In genomic region chr16:10541396-10541795, GRCh38 we compare ENCODE assay signal across 17 cellular contexts. TPM values are rescaled to one million over a fixed set of nuclear protein-coding genes. Genes with fewer than 3 reads are reported as not detected.
DNase-seq lines count a peak whose midpoint lies in the region; ATAC-seq and TF ChIP-seq lines count a peak whose summit lies in the region.
"Had no signal": no experiment of that assay in that cellular context is flagged by ENCODE, and none has a peak within 500 bp of the region (broad histone marks: within the 10 kb centered on the region; RNA-seq: fewer than 3 reads in every experiment).

No MANE protein-coding gene starts in this region.

- H3K4me1 ChIP-seq in heart right ventricle (peaks cover 0 to 15% (median 0%) of the 10 kb centered on the region in 9 donors), upper lobe of left lung (peaks cover 0 to 16% (median 3%) of the 10 kb centered on the region in 4 donors)
- H3K4me1 ChIP-seq: HAP-1 had no signal

- H3K27ac Mint-ChIP-seq in activated naive CD8-positive, alpha-beta T cell treated with anti-CD3 and anti-CD28 coated beads for 36 hours: no peak overlapping the region
- H3K27ac Mint-ChIP-seq: CD14-positive monocyte had no signal

- POLR2A ChIA-PET in HEK293T (lab: Yijun Ruan, JAX): no interaction called here

- TF ChIP-seq EP300 in upper lobe of left lung (IDR thresholded peaks at IDR 0.05): no peak

- H3K9me3 ChIP-seq in heart right ventricle (no peaks in the 10 kb centered on the region), upper lobe of left lung (no peaks in the 10 kb centered on the region)
- H3K9me3 ChIP-seq: HAP-1 had no signal

- H3K27me3 Mint-ChIP-seq in activated naive CD8-positive, alpha-beta T cell treated with anti-CD3 and anti-CD28 coated beads for 36 hours: peaks cover 4% of the 10 kb centered on the region

- no peaks in the 10 kb centered on the region for H3K9me3 Mint-ChIP-seq in activated naive CD8-positive, alpha-beta T cell treated with anti-CD3 and anti-CD28 coated beads for 36 hours

- H3K4me1 Mint-ChIP-seq in activated naive CD8-positive, alpha-beta T cell treated with anti-CD3 and anti-CD28 coated beads for 36 hours: no peaks in the 10 kb centered on the region
- H3K4me1 Mint-ChIP-seq: CD14-positive monocyte had no signal

- H3K4me3 Mint-ChIP-seq in activated naive CD8-positive, alpha-beta T cell treated with anti-CD3 and anti-CD28 coated beads for 36 hours: no peak overlapping the region
- H3K4me3 Mint-ChIP-seq: CD14-positive monocyte had no signal

- H3K36me3 Mint-ChIP-seq in activated naive CD8-positive, alpha-beta T cell treated with anti-CD3 and anti-CD28 coated beads for 36 hours: no peaks in the 10 kb centered on the region
- H3K36me3 Mint-ChIP-seq: CD14-positive monocyte had no signal

- H3K27ac ChIP-seq in heart right ventricle (peak overlapping the region in 4 of 10 donors; percentile 14 to 53 (median 34)), upper lobe of left lung (peak overlapping the region in 3 of 4 donors; percentile 24 to 61 (median 55))

- CTCF ChIA-PET in HEK293T (lab: Yijun Ruan, JAX): no interaction called here

- no peak for TF ChIP-seq CTCF in heart right ventricle (IDR thresholded peaks at IDR 0.05)
- TF ChIP-seq CTCF in upper lobe of left lung (IDR thresholded peaks at IDR 0.05): no peak

- H3K36me3 ChIP-seq in heart right ventricle: peaks cover 0 to 100% (median 70%) of the 10 kb centered on the region in 9 donors
- peaks cover 31 to 100% (median 81%) of the 10 kb centered on the region in 4 donors for H3K36me3 ChIP-seq in upper lobe of left lung

- WGBS in heart right ventricle, 2 donors: 74 to 78% methylated on average over 10 of the region's 10 CpGs
- 66 to 80% methylated on average over 10 of the region's 10 CpGs for WGBS in upper lobe of left lung, 2 donors

- H3K27me3 ChIP-seq in heart right ventricle (no peaks in the 10 kb centered on the region), upper lobe of left lung (no peaks in the 10 kb centered on the region)

- no peak for TF ChIP-seq POLR2A in upper lobe of left lung (IDR thresholded peaks at IDR 0.05)

- no peak for DNase-seq in Right ventricle myocardium inferior (ENCODE audit: missing footprints)
- DNase-seq in cardiac septum (ENCODE audit: low spot score): no peak
- DNase-seq in heart right ventricle: no peak
- peak; percentile 76 for DNase-seq in myocyte (ENCODE audit: low read depth)
- DNase-seq in upper lobe of left lung: no peak
- DNase-seq in activated naive CD8-positive, alpha-beta T cell treated with anti-CD3 and anti-CD28 coated beads for 36 hours: no peak
- no peak for DNase-seq in HEK293T (ENCODE audit: extremely low spot score)
- DNase-seq: 8988T, DND-41, NCI-H1105, NCI-H187, NCI-H2107, NCI-H510A treated with DMSO at 0.1 percent for 48 hours, NCI-H774 had no signal

- intact Hi-C loops in Right ventricle myocardium inferior (cut with DNase I): no loop called here
- intact Hi-C loops in cardiac septum (cut with DNase I): no loop called here
- intact Hi-C loops in heart right ventricle (cut with DNase I): no loop called here

- ATAC-seq in Right ventricle myocardium inferior (peak; percentile 70), heart right ventricle (peak in 6 of 8 donors; percentile 46 to 85 (median 72)), upper lobe of left lung (ENCODE audit: low FRiP score in 2 of 2) (no peak), GM18520 (IDR thresholded peaks at IDR 0.05; ENCODE audit: unreplicated experiment) (no peak)

- H3K4me3 ChIP-seq in heart right ventricle: no peak overlapping the region
- H3K4me3 ChIP-seq in upper lobe of left lung: no peak overlapping the region
- H3K4me3 ChIP-seq: HAP-1 had no signal

TF ChIP-seq in HEK293T, 16 proteins besides CTCF, POLR2A, EP300 and RAD21:
- no peak for TF ChIP-seq CTBP1 (IDR thresholded peaks at IDR 0.05; ENCODE audit: borderline replicate concordance)
- TF ChIP-seq PKNOX1 (IDR thresholded peaks at IDR 0.05): no peak
- TF ChIP-seq NFRKB (IDR thresholded peaks at IDR 0.05): no peak
- TF ChIP-seq SP1 (IDR thresholded peaks at IDR 0.05): no peak
- TF ChIP-seq FOXM1 (IDR thresholded peaks at IDR 0.05; ENCODE audit: borderline replicate concordance): no peak
- no peak for TF ChIP-seq FOXA1 (IDR thresholded peaks at IDR 0.05)

RNA-seq across cellular contexts. Expression of gene EMP2, which starts 39.0 kb away (rescaled TPM):
- total RNA-seq in Right ventricle myocardium inferior (110 TPM), cardiac septum (51.1 TPM), heart right ventricle (100 to 1,000 TPM in 1 of 10 donors, 10 to 100 TPM in 9; 44.6 to 108 (median 62.0) TPM), myocyte (53.0 and 72.1 TPM in 2 replicates), upper lobe of left lung (1,000 to 10,000 TPM in 1 of 6 donors, 100 to 1,000 TPM in 5; 261 to 1,020 (median 640) TPM)
- polyA plus RNA-seq in heart right ventricle: 10 to 100 TPM; 36.1 to 40.9 TPM
- polyA plus RNA-seq in myocyte (2012): 50.7 TPM
- not detected for total RNA-seq in activated naive CD8-positive, alpha-beta T cell treated with anti-CD3 and anti-CD28 coated beads for 36 hours
- polyA plus RNA-seq: CD14-positive monocyte had no signal

Comparison
In these comparisons a context has a peak if more than half of its experiments do, and no peak if none do; other contexts are left out.
1. ATAC-seq: peak in Right ventricle myocardium inferior (single experiment) and heart right ventricle (6 of 8); none in upper lobe of left lung (0 of 2) and GM18520 (single experiment).
2. RNA of gene EMP2, which starts 39.0 kb away (total RNA-seq): 261 to 1,020 TPM in upper lobe of left lung, 110 TPM in Right ventricle myocardium inferior (single experiment), 44.6 to 108 TPM in heart right ventricle, 53.0 to 72.1 TPM in myocyte and 51.1 TPM in cardiac septum (single experiment); not detected in activated naive CD8-positive, alpha-beta T cell treated with anti-CD3 and anti-CD28 coated beads for 36 hours; every median in the first group is over 10 times any median in the second.